In genomic region chr12:119178544-119179334, GRCh38 we compare ENCODE assay signal across 8 cellular contexts. TPM values are rescaled to one million over a fixed set of nuclear protein-coding genes. Genes with fewer than 3 reads are reported as not detected.
DNase-seq lines count a peak whose midpoint lies in the region; ATAC-seq, FAIRE-seq and TF ChIP-seq lines count a peak whose summit lies in the region.

TSS of gene HSPB8 (plus strand) at chr12:119178931. CDS start at chr12:119179313, 382 bp downstream.

- peaks cover 38% of the 10 kb centered on the region for H3K4me1 ChIP-seq in SJSA1 (replicated peaks)

- H3K4me3 ChIP-seq in SJSA1 (peak within 1 kb of the TSS; percentile 31), fibroblast of villous mesenchyme (ENCODE audit: low read depth, low read length) (peak within 1 kb of the TSS; percentile 61)

- peak; percentile 90 for DNase-seq in GM04503 (ENCODE audit: low read depth)
- DNase-seq in SJSA1 (ENCODE audit: low read depth in 1 of 2, low spot score in 2 of 2) = peak; percentile 56 to 70
- peak; percentile 94 for DNase-seq in fibroblast of villous mesenchyme (ENCODE audit: low read depth)
- peak; percentile 85 for DNase-seq in nephron progenitor cell
- no peak for DNase-seq in activated naive CD8-positive, alpha-beta T cell treated with anti-CD3 and anti-CD28 coated beads for 36 hours
- DNase-seq in GM19239 (ENCODE audit: insufficient read length, low spot score) = no peak
- no peak for DNase-seq in stimulated activated CD4-positive, alpha-beta T cell treated with anti-CD3 and anti-CD28 coated beads, Interleukin-2, amount 100 ng/mL, for 48 hours

- TF ChIP-seq CTCF in fibroblast of villous mesenchyme (IDR thresholded peaks at IDR 0.05; ENCODE audit: insufficient read depth, low read depth, low read length) = no peak
- no peak for TF ChIP-seq CTCF in nephron progenitor cell (IDR thresholded peaks at IDR 0.05)

- peaks cover 63% of the 10 kb centered on the region for H3K4me1 Mint-ChIP-seq in nephron progenitor cell
- H3K4me1 Mint-ChIP-seq in activated naive CD8-positive, alpha-beta T cell treated with anti-CD3 and anti-CD28 coated beads for 36 hours = no peaks in the 10 kb centered on the region

- H3K9me3 Mint-ChIP-seq in nephron progenitor cell = no peaks in the 10 kb centered on the region
- H3K9me3 Mint-ChIP-seq in activated naive CD8-positive, alpha-beta T cell treated with anti-CD3 and anti-CD28 coated beads for 36 hours = no peaks in the 10 kb centered on the region

- H3K27ac Mint-ChIP-seq in nephron progenitor cell = peak within 1 kb of the TSS; percentile 66
- H3K27ac Mint-ChIP-seq in activated naive CD8-positive, alpha-beta T cell treated with anti-CD3 and anti-CD28 coated beads for 36 hours = no peak within 1 kb of the TSS

- ATAC-seq in HG03139 (IDR thresholded peaks at IDR 0.05; ENCODE audit: unreplicated experiment) = no peak

- no peaks in the 10 kb centered on the region for H3K27me3 ChIP-seq in SJSA1 (replicated peaks)

- H3K9me3 ChIP-seq in SJSA1 (replicated peaks) = no peaks in the 10 kb centered on the region

- no peaks in the 10 kb centered on the region; the same call in 1 of the 2 replicates for H3K36me3 ChIP-seq in SJSA1

- no peaks in the 10 kb centered on the region for H3K36me3 Mint-ChIP-seq in nephron progenitor cell (ENCODE audit: low read depth)
- no peaks in the 10 kb centered on the region for H3K36me3 Mint-ChIP-seq in activated naive CD8-positive, alpha-beta T cell treated with anti-CD3 and anti-CD28 coated beads for 36 hours

- no peak for FAIRE-seq in GM19239 (lab: Jason Lieb, UNC)

- peak within 1 kb of the TSS; percentile 67 for H3K27ac ChIP-seq in SJSA1

- peak within 1 kb of the TSS; percentile 70 for H3K4me3 Mint-ChIP-seq in nephron progenitor cell
- H3K4me3 Mint-ChIP-seq in activated naive CD8-positive, alpha-beta T cell treated with anti-CD3 and anti-CD28 coated beads for 36 hours = no peak within 1 kb of the TSS

- peaks cover 5% of the 10 kb centered on the region for H3K27me3 Mint-ChIP-seq in nephron progenitor cell (ENCODE audit: low read depth, poor library complexity)
- peaks cover 37% of the 10 kb centered on the region for H3K27me3 Mint-ChIP-seq in activated naive CD8-positive, alpha-beta T cell treated with anti-CD3 and anti-CD28 coated beads for 36 hours

RNA-seq across cellular contexts. Expression of gene HSPB8, which starts in this region (rescaled TPM):
- total RNA-seq in SJSA1 (2014; rRNA removed; shearing (Covaris generic)) = 7.1 and 7.4 TPM in 2 replicates
- total RNA-seq in fibroblast of villous mesenchyme = 11.6 and 22.0 TPM in 2 replicates
- total RNA-seq in activated naive CD8-positive, alpha-beta T cell treated with anti-CD3 and anti-CD28 coated beads for 36 hours = not detected

Comparison
In these comparisons a context has a peak if more than half of its experiments do, and no peak if none do; other contexts are left out.
1. DNase-seq: peak in GM04503 (single experiment), SJSA1 (2 of 2), fibroblast of villous mesenchyme (single experiment) and nephron progenitor cell (single experiment); none in activated naive CD8-positive, alpha-beta T cell treated with anti-CD3 and anti-CD28 coated beads for 36 hours (single experiment), GM19239 (single experiment) and stimulated activated CD4-positive, alpha-beta T cell treated with anti-CD3 and anti-CD28 coated beads, Interleukin-2, amount 100 ng/mL, for 48 hours (0 of 2).